Comparison of ENCODE assay signal across 22 cellular contexts in genomic region chr2:51027968-51028367, GRCh38. TPM values are rescaled to one million over a fixed set of nuclear protein-coding genes. Genes with fewer than 3 reads are reported as not detected.
"Had no signal": no experiment of that assay in that cellular context is flagged by ENCODE, and none has a peak within 500 bp of the region (broad histone marks: within the 10 kb centered on the region; RNA-seq: fewer than 3 reads in every experiment).

No MANE protein-coding gene starts in this region.

- H3K4me1 ChIP-seq: esophagus squamous epithelium, vagina had no signal

- H3K4me3 Mint-ChIP-seq: activated CD4-positive, alpha-beta memory T cell treated with anti-CD3 and anti-CD28 coated beads, Interleukin-2, amount 10 ng/mL, durations not matched to agents 7 days and 5 days; activated naive CD4-positive, alpha-beta T cell treated with anti-CD3 and anti-CD28 coated beads, Interleukin-2, amount 50 U/mL, for 24 hours; activated T-cell treated with anti-CD3 and anti-CD28 coated beads, Interleukin-2, amount 50 U/mL, for 4 hours; mesothelial cell of epicardium; stimulated activated memory B cell treated with anti-CD40 and anti-IgM and Interleukin-4, amounts not matched to agents 10 μg/mL and 1 μg/mL and 100 μg/mL, for 72 hours; WTC11 had no signal

- H3K27ac ChIP-seq: cardiac muscle cell, coronary artery, esophagus squamous epithelium, tibial artery, vagina had no signal

- ATAC-seq: activated T-cell treated with anti-CD3 and anti-CD28 coated beads, Interleukin-2, amount 50 U/mL, for 4 hours; WTC11 had no signal

- DNase-seq: activated CD4-positive, alpha-beta memory T cell treated with anti-CD3 and anti-CD28 coated beads, Interleukin-2, amount 10 ng/mL, durations not matched to agents 7 days and 5 days; activated CD4-positive, alpha-beta T cell treated with anti-CD3 and anti-CD28 coated beads for 4 hours; activated effector memory CD4-positive, alpha-beta T cell treated with anti-CD3 and anti-CD28 coated beads, Interleukin-2, amount 50 U/mL, for 16 hours; activated T-cell treated with anti-CD3 and anti-CD28 coated beads, Interleukin-2, amount 50 U/mL, for 4 hours; effector CD8-positive, alpha-beta T cell; esophagus squamous epithelium; hippocampal formation; kidney glomerular epithelial cell; retina; stimulated activated CD4-positive, alpha-beta T cell treated with anti-CD3 and anti-CD28 coated beads, Interleukin-2, amount 100 ng/mL, for 48 hours; tibial artery had no signal

- H3K27me3 ChIP-seq: vagina had no signal

- H3K4me3 ChIP-seq: cardiac muscle cell, coronary artery, esophagus squamous epithelium, lung, tibial artery, vagina had no signal

- H3K36me3 Mint-ChIP-seq: activated naive CD4-positive, alpha-beta T cell treated with anti-CD3 and anti-CD28 coated beads, Interleukin-2, amount 50 U/mL, for 24 hours; mesothelial cell of epicardium; stimulated activated memory B cell treated with anti-CD40 and anti-IgM and Interleukin-4, amounts not matched to agents 10 μg/mL and 1 μg/mL and 100 μg/mL, for 72 hours had no signal

- H3K36me3 ChIP-seq: cardiac muscle cell, esophagus squamous epithelium, tibial artery, vagina had no signal

- H3K4me1 Mint-ChIP-seq: activated CD4-positive, alpha-beta memory T cell treated with anti-CD3 and anti-CD28 coated beads, Interleukin-2, amount 10 ng/mL, durations not matched to agents 7 days and 5 days; activated naive CD4-positive, alpha-beta T cell treated with anti-CD3 and anti-CD28 coated beads, Interleukin-2, amount 50 U/mL, for 24 hours; stimulated activated memory B cell treated with anti-CD40 and anti-IgM and Interleukin-4, amounts not matched to agents 10 μg/mL and 1 μg/mL and 100 μg/mL, for 72 hours had no signal

- H3K9me3 Mint-ChIP-seq: activated naive CD4-positive, alpha-beta T cell treated with anti-CD3 and anti-CD28 coated beads, Interleukin-2, amount 50 U/mL, for 24 hours; WTC11 had no signal

- H3K27ac Mint-ChIP-seq: activated CD4-positive, alpha-beta memory T cell treated with anti-CD3 and anti-CD28 coated beads, Interleukin-2, amount 10 ng/mL, durations not matched to agents 7 days and 5 days; activated naive CD4-positive, alpha-beta T cell treated with anti-CD3 and anti-CD28 coated beads, Interleukin-2, amount 50 U/mL, for 24 hours; mesothelial cell of epicardium; stimulated activated memory B cell treated with anti-CD40 and anti-IgM and Interleukin-4, amounts not matched to agents 10 μg/mL and 1 μg/mL and 100 μg/mL, for 72 hours had no signal

- H3K27me3 Mint-ChIP-seq: activated CD4-positive, alpha-beta memory T cell treated with anti-CD3 and anti-CD28 coated beads, Interleukin-2, amount 10 ng/mL, durations not matched to agents 7 days and 5 days had no signal

- H3K9me3 ChIP-seq: tibial artery, vagina had no signal

RNA-seq across cellular contexts. Expression of gene NRXN1, which starts 4.0 kb away (rescaled TPM):
- total RNA-seq: activated CD4-positive, alpha-beta memory T cell treated with anti-CD3 and anti-CD28 coated beads, Interleukin-2, amount 10 ng/mL, durations not matched to agents 7 days and 5 days; activated T-cell treated with anti-CD3 and anti-CD28 coated beads, Interleukin-2, amount 50 U/mL, for 4 hours; endothelial cell of umbilical vein; fibroblast of villous mesenchyme; T-helper 2 cell treated with Interferon-gamma antibody and Interleukin-4, amounts not matched to agents 100 ng/mL and 5 ng/mL, for 36 hours had no signal
- polyA plus RNA-seq: endothelial cell of umbilical vein had no signal
